25 cellular contexts compared by ENCODE assay signal in the genomic region with DNA sequence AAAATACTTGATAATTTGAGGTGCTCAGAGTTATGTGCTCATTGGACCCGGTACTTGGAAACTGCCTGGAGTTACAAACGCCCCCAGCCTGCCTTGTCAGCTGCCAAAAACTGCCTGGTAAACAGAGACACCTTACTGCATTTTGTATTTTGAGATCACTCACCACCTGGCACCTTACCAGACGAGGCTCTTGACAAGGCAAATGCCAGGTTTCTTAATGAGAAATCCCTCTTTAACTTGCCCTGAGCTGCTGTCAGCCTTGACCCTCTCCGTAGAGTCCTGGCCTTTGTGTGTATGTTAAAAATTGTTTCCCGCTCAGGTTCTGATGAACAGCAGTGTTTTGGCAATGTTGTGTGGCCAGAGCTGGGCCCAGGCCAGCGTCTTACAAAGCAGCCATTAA. TPM values are rescaled to one million over a fixed set of nuclear protein-coding genes. Genes with fewer than 3 reads are reported as not detected.
DNase-seq lines count a peak whose midpoint lies in the region; ATAC-seq and TF ChIP-seq lines count a peak whose summit lies in the region.
"Had no signal": no experiment of that assay in that cellular context is flagged by ENCODE, and none has a peak within 500 bp of the region (broad histone marks: within the 10 kb centered on the region; RNA-seq: fewer than 3 reads in every experiment).

No MANE protein-coding gene starts in this region.

- H3K27ac Mint-ChIP-seq in glutamatergic neuron (ENCODE audit: unreplicated experiment): no peak overlapping the region
- H3K27ac Mint-ChIP-seq: activated naive CD8-positive, alpha-beta T cell treated with anti-CD3 and anti-CD28 coated beads for 36 hours; naive B cell; stimulated activated naive B cell treated with anti-CD40 and anti-IgM and Interleukin-4, amounts not matched to agents 10 μg/mL and 1 μg/mL and 100 μg/mL, for 72 hours had no signal

- no peak overlapping the region for H3K4me3 Mint-ChIP-seq in glutamatergic neuron (ENCODE audit: unreplicated experiment)
- H3K4me3 Mint-ChIP-seq: activated naive CD8-positive, alpha-beta T cell treated with anti-CD3 and anti-CD28 coated beads for 36 hours; central memory CD8-positive, alpha-beta T cell; naive B cell; stimulated activated naive B cell treated with anti-CD40 and anti-IgM and Interleukin-4, amounts not matched to agents 10 μg/mL and 1 μg/mL and 100 μg/mL, for 72 hours had no signal

- no peak for ATAC-seq in GM18858 (IDR thresholded peaks at IDR 0.05; ENCODE audit: unreplicated experiment)
- ATAC-seq: left colon; stimulated activated naive B cell treated with anti-CD40 and anti-IgM and Interleukin-4, amounts not matched to agents 10 μg/mL and 1 μg/mL and 100 μg/mL, for 72 hours had no signal

- no peaks in the 10 kb centered on the region for H3K27me3 Mint-ChIP-seq in glutamatergic neuron (ENCODE audit: unreplicated experiment)
- H3K27me3 Mint-ChIP-seq: stimulated activated naive B cell treated with anti-CD40 and anti-IgM and Interleukin-4, amounts not matched to agents 10 μg/mL and 1 μg/mL and 100 μg/mL, for 72 hours had no signal

- DNase-seq in Ammon's horn (ENCODE audit: low spot score) (peak; percentile 29), G401 (ENCODE audit: low spot score) (peak; percentile 0), NCI-H2196 (lab: John Stamatoyannopoulos, UW; ENCODE audit: unreplicated experiment) (peak; percentile 64), caudate nucleus (lab: John Stamatoyannopoulos, UW) (peak in 6 of 61 donors; percentile 4 to 66 (median 29)), NCI-H510A treated with DMSO at 0.1 percent for 48 hours (lab: John Stamatoyannopoulos, UW) (no peak), glutamatergic neuron (no peak)
- no peak for DNase-seq in activated CD8-positive, alpha-beta memory T cell treated with anti-CD3 and anti-CD28 coated beads for 24 hours
- DNase-seq: activated effector memory CD4-positive, alpha-beta T cell treated with anti-CD3 and anti-CD28 coated beads, Interleukin-2, amount 50 U/mL, for 16 hours; activated naive CD8-positive, alpha-beta T cell treated with anti-CD3 and anti-CD28 coated beads for 36 hours; Caco-2; GM23248; hippocampal formation; left colon; naive B cell; NCI-H187; NCI-H748 treated with DMSO at 0.1 percent for 48 hours; stimulated activated CD4-positive, alpha-beta T cell treated with anti-CD3 and anti-CD28 coated beads, Interleukin-15, amount 100 ng/mL, for 24 hours; stimulated activated naive B cell treated with anti-CD40 and anti-IgM and Interleukin-4, amounts not matched to agents 10 μg/mL and 1 μg/mL and 100 μg/mL, for 72 hours; T-helper 2 cell had no signal

- no peak for TF ChIP-seq CTCF in glutamatergic neuron (IDR thresholded peaks at IDR 0.05; ENCODE audit: partially characterized antibody, unreplicated experiment)

- peaks cover 2% of the 10 kb centered on the region for H3K9me3 Mint-ChIP-seq in glutamatergic neuron (ENCODE audit: unreplicated experiment)
- H3K9me3 Mint-ChIP-seq: central memory CD8-positive, alpha-beta T cell had no signal

- peak overlapping the region; percentile 38 for H3K27ac ChIP-seq in caudate nucleus (ENCODE audit: low read depth, low read length)
- H3K27ac ChIP-seq: ascending aorta, BLaER1, GM23248, HL-60, suprapubic skin had no signal

- no peaks in the 10 kb centered on the region for H3K4me1 Mint-ChIP-seq in glutamatergic neuron (ENCODE audit: low read depth, unreplicated experiment)
- H3K4me1 Mint-ChIP-seq: activated naive CD8-positive, alpha-beta T cell treated with anti-CD3 and anti-CD28 coated beads for 36 hours; central memory CD8-positive, alpha-beta T cell had no signal

- in situ Hi-C loops in G401 (cut with HindIII; ENCODE audit: low sequenced_read_pairs): no loop called here

- peaks cover 15% of the 10 kb centered on the region for H3K36me3 Mint-ChIP-seq in glutamatergic neuron (ENCODE audit: unreplicated experiment)
- H3K36me3 Mint-ChIP-seq: activated naive CD8-positive, alpha-beta T cell treated with anti-CD3 and anti-CD28 coated beads for 36 hours had no signal

RNA-seq across cellular contexts. Expression of gene SYT17, which starts 28.8 kb away (rescaled TPM):
- 0.12 TPM in 1 of 2 replicates, not detected in the other for total RNA-seq in G401 (2014; rRNA removed; shearing (Covaris generic))
- total RNA-seq in glutamatergic neuron (ENCODE audit: unreplicated experiment): 10.0 TPM
- total RNA-seq: GM23248 had no signal

Comparison
In these comparisons a context has a peak if more than half of its experiments do, and no peak if none do; other contexts are left out.
1. DNase-seq: peak in Ammon's horn (single experiment), G401 (single experiment) and NCI-H2196 (single experiment); none in NCI-H510A treated with DMSO at 0.1 percent for 48 hours (single experiment), activated CD8-positive, alpha-beta memory T cell treated with anti-CD3 and anti-CD28 coated beads for 24 hours (single experiment) and glutamatergic neuron (single experiment).